1 cellular context compared by ENCODE assay signal in the genomic region with DNA sequence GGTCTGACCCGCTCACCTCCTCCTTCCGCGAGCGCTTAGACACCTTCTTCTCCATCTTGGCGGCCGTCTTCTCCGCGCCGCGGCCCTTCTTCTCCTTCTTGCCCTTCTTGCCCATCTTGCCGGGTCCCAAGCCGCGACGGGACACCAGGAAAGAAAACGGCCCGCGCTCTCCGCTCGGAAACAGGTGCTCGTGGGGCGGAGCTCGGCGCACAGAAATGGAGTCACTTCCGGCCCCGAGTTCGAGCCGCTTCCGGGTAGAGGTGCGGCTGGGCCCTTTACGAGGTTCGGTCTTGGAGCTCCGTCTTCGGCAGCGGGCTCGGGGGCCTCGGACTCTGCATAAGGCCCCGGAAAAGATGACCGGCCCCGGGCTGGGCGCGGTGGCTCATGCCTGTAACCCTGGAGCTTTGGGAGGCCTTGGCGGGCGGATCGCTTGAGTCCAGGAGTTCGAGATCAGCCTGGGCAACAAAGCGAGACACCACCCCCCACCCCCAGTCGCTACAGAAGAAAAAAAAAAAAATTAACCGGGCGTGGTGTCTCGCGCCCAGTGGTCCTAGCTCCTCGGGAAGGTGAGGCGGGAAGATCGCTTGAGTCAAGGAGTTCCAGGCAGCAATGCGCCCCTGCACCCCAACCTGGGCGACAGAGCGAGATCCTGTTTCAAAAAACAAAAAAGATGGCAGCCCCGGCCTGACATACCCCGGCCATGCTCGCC.
A peak's percentile ranks its signal among the peaks of the same experiment; 100 is the strongest.
TF ChIP-seq lines count a peak whose summit lies in the region.

Gene KLHDC4 (minus strand): TSS at position 211 of the 709 bp plus-strand sequence. CDS start 96 bp downstream, at position 115.

TF ChIP-seq in GM23338, 12 proteins besides CTCF, POLR2A, EP300 and RAD21 (continued from another document):
- TF ChIP-seq ZNF462 (CRISPR knock-in tag; IDR thresholded peaks at IDR 0.05) (no peak), STAT1 (IDR thresholded peaks at IDR 0.05; ENCODE audit: unreplicated experiment) (no peak), CREB1 (CRISPR knock-in tag; IDR thresholded peaks at IDR 0.05; ENCODE audit: low read depth) (peak; percentile 97), EZH2phosphoT487 (IDR thresholded peaks at IDR 0.05; ENCODE audit: unreplicated experiment) (no peak), POLR2AphosphoS5 (IDR thresholded peaks at IDR 0.05; ENCODE audit: low read depth) (peak; percentile 84), ZNF331 (CRISPR knock-in tag; IDR thresholded peaks at IDR 0.05; ENCODE audit: low read depth) (no peak), EZH2 (IDR thresholded peaks at IDR 0.05; ENCODE audit: low read depth, unreplicated experiment) (no peak), ZNF114 (CRISPR knock-in tag; IDR thresholded peaks at IDR 0.05) (no peak)
- TF ChIP-seq, protein P1, sequence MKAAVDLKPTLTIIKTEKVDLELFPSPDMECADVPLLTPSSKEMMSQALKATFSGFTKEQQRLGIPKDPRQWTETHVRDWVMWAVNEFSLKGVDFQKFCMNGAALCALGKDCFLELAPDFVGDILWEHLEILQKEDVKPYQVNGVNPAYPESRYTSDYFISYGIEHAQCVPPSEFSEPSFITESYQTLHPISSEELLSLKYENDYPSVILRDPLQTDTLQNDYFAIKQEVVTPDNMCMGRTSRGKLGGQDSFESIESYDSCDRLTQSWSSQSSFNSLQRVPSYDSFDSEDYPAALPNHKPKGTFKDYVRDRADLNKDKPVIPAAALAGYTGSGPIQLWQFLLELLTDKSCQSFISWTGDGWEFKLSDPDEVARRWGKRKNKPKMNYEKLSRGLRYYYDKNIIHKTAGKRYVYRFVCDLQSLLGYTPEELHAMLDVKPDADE (IDR thresholded peaks at IDR 0.05) = peak; percentile 74
- TF ChIP-seq, protein P2, sequence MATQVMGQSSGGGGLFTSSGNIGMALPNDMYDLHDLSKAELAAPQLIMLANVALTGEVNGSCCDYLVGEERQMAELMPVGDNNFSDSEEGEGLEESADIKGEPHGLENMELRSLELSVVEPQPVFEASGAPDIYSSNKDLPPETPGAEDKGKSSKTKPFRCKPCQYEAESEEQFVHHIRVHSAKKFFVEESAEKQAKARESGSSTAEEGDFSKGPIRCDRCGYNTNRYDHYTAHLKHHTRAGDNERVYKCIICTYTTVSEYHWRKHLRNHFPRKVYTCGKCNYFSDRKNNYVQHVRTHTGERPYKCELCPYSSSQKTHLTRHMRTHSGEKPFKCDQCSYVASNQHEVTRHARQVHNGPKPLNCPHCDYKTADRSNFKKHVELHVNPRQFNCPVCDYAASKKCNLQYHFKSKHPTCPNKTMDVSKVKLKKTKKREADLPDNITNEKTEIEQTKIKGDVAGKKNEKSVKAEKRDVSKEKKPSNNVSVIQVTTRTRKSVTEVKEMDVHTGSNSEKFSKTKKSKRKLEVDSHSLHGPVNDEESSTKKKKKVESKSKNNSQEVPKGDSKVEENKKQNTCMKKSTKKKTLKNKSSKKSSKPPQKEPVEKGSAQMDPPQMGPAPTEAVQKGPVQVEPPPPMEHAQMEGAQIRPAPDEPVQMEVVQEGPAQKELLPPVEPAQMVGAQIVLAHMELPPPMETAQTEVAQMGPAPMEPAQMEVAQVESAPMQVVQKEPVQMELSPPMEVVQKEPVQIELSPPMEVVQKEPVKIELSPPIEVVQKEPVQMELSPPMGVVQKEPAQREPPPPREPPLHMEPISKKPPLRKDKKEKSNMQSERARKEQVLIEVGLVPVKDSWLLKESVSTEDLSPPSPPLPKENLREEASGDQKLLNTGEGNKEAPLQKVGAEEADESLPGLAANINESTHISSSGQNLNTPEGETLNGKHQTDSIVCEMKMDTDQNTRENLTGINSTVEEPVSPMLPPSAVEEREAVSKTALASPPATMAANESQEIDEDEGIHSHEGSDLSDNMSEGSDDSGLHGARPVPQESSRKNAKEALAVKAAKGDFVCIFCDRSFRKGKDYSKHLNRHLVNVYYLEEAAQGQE (IDR thresholded peaks at IDR 0.05; ENCODE audit: unreplicated experiment) = no peak
